34 cellular contexts compared by ENCODE assay signal in the genomic region with DNA sequence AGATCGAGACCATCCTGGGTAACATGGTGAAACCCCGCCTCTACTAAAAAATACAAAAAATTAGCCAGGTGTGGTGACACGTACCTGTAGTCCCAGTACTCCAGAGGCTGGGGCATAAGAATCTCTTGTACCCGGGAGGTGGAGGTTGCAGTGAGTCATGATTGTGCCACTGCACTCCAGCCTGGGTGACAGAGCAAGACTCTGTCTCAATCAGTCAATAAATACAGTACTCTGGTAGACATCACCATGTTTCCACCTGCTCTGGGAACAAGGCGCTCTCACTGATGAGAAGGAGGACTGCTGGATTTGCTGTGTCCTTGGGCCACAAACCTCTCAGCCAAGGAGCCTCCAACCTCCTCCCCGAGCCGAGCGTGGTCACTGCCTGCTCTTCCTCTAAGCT.
"Had no signal": no experiment of that assay in that cellular context is flagged by ENCODE, and none has a peak within 500 bp of the region (broad histone marks: within the 10 kb centered on the region; RNA-seq: fewer than 3 reads in every experiment).

No MANE protein-coding gene starts in this region.

- H3K4me3 Mint-ChIP-seq: activated B cell treated with CpG ODN at 0.5 μM for 24 hours; activated CD8-positive, alpha-beta T cell treated with anti-CD3 and anti-CD28 coated beads for 36 hours; activated naive CD4-positive, alpha-beta T cell treated with anti-CD3 and anti-CD28 coated beads for 36 hours; activated naive CD4-positive, alpha-beta T cell treated with anti-CD3 and anti-CD28 coated beads, Interleukin-2, amount 50 U/mL, for 24 hours; activated naive CD8-positive, alpha-beta T cell treated with anti-CD3 and anti-CD28 coated beads for 36 hours; activated naive CD8-positive, alpha-beta T cell treated with anti-CD3 and anti-CD28 coated beads, Interleukin-2, amount 50 U/mL, for 24 hours; activated T-cell treated with anti-CD3 and anti-CD28 coated beads, Interleukin-2, amount 50 U/mL, for 4 hours; activated T-helper 1 cell treated with anti-CD3 and anti-CD28 coated beads, Interleukin-12 subunit alpha, Interleukin-12 subunit beta, Interleukin-2, Interleukin-4 antibody, amounts not matched to agents 30 ng/mL and 10 ng/mL and 1 ng/mL, durations not matched to agents 14 hours and 24 hours and 36 hours; effector memory CD8-positive, alpha-beta T cell; T-helper 17 cell; T-helper 2 cell treated with Interferon-gamma antibody and Interleukin-4, amounts not matched to agents 5 μg/mL and 100 μg/mL, for 36 hours had no signal

- H3K36me3 Mint-ChIP-seq: activated naive CD4-positive, alpha-beta T cell treated with anti-CD3 and anti-CD28 coated beads, Interleukin-2, amount 50 U/mL, for 24 hours; activated naive CD8-positive, alpha-beta T cell treated with anti-CD3 and anti-CD28 coated beads for 36 hours had no signal

- H3K9me3 Mint-ChIP-seq: activated B cell treated with CpG ODN at 0.5 μM for 24 hours; activated CD8-positive, alpha-beta T cell treated with anti-CD3 and anti-CD28 coated beads for 36 hours; activated naive CD4-positive, alpha-beta T cell treated with anti-CD3 and anti-CD28 coated beads for 36 hours; activated naive CD4-positive, alpha-beta T cell treated with anti-CD3 and anti-CD28 coated beads, Interleukin-2, amount 50 U/mL, for 24 hours; activated naive CD8-positive, alpha-beta T cell treated with anti-CD3 and anti-CD28 coated beads for 36 hours; activated naive CD8-positive, alpha-beta T cell treated with anti-CD3 and anti-CD28 coated beads, Interleukin-2, amount 50 U/mL, for 24 hours; activated T-cell treated with anti-CD3 and anti-CD28 coated beads, Interleukin-2, amount 50 U/mL, for 4 hours; activated T-helper 1 cell treated with anti-CD3 and anti-CD28 coated beads, Interleukin-12 subunit alpha, Interleukin-12 subunit beta, Interleukin-2, Interleukin-4 antibody, amounts not matched to agents 30 ng/mL and 10 ng/mL and 1 ng/mL, durations not matched to agents 14 hours and 24 hours and 36 hours; activated T-helper 2 cell treated with anti-CD3 and anti-CD28 coated beads, Interferon-gamma antibody, Interleukin-2, Interleukin-4, amounts not matched to agents 10 μg/mL and 5 μg/mL and 100 μg/mL, durations not matched to agents 14 hours and 24 hours and 36 hours; effector memory CD8-positive, alpha-beta T cell; T-helper 2 cell treated with Interferon-gamma antibody and Interleukin-4, amounts not matched to agents 5 μg/mL and 100 μg/mL, for 36 hours had no signal

- H3K27me3 ChIP-seq: adrenal gland, body of pancreas, esophagus squamous epithelium, gastroesophageal sphincter had no signal

- H3K27ac Mint-ChIP-seq: activated B cell treated with CpG ODN at 0.5 μM for 24 hours; activated CD8-positive, alpha-beta T cell treated with anti-CD3 and anti-CD28 coated beads for 36 hours; activated naive CD4-positive, alpha-beta T cell treated with anti-CD3 and anti-CD28 coated beads for 36 hours; activated naive CD4-positive, alpha-beta T cell treated with anti-CD3 and anti-CD28 coated beads, Interleukin-2, amount 50 U/mL, for 24 hours; activated naive CD8-positive, alpha-beta T cell treated with anti-CD3 and anti-CD28 coated beads for 36 hours; activated naive CD8-positive, alpha-beta T cell treated with anti-CD3 and anti-CD28 coated beads, Interleukin-2, amount 50 U/mL, for 24 hours; activated T-helper 1 cell treated with anti-CD3 and anti-CD28 coated beads, Interleukin-12 subunit alpha, Interleukin-12 subunit beta, Interleukin-2, Interleukin-4 antibody, amounts not matched to agents 30 ng/mL and 10 ng/mL and 1 ng/mL, durations not matched to agents 14 hours and 24 hours and 36 hours; activated T-helper 2 cell treated with anti-CD3 and anti-CD28 coated beads, Interferon-gamma antibody, Interleukin-2, Interleukin-4, amounts not matched to agents 10 μg/mL and 5 μg/mL and 100 μg/mL, durations not matched to agents 14 hours and 24 hours and 36 hours; effector memory CD8-positive, alpha-beta T cell; T-helper 17 cell; T-helper 2 cell treated with Interferon-gamma antibody and Interleukin-4, amounts not matched to agents 5 μg/mL and 100 μg/mL, for 36 hours had no signal

- DNase-seq: activated B cell treated with CpG ODN at 0.5 μM for 24 hours; activated CD4-positive, alpha-beta T cell treated with anti-CD3 and anti-CD28 coated beads for 48 hours; activated CD4-positive, alpha-beta T cell treated with anti-CD3 and anti-CD28 coated beads, Interleukin-2, amount 50 U/mL, for 1 hour; activated CD4-positive, alpha-beta T cell treated with anti-CD3 and anti-CD28 coated beads, Interleukin-2, amount 50 U/mL, for 48 hours; activated CD8-positive, alpha-beta memory T cell treated with anti-CD3 and anti-CD28 coated beads for 24 hours; activated CD8-positive, alpha-beta T cell treated with anti-CD3 and anti-CD28 coated beads for 36 hours; activated effector memory CD4-positive, alpha-beta T cell treated with anti-CD3 and anti-CD28 coated beads, Interleukin-2, amount 50 U/mL, for 16 hours; activated naive CD4-positive, alpha-beta T cell treated with anti-CD3 and anti-CD28 coated beads for 36 hours; activated naive CD8-positive, alpha-beta T cell treated with anti-CD3 and anti-CD28 coated beads for 36 hours; activated naive CD8-positive, alpha-beta T cell treated with anti-CD3 and anti-CD28 coated beads, Interleukin-2, amount 50 U/mL, for 24 hours; activated T-cell treated with anti-CD3 and anti-CD28 coated beads, Interleukin-2, amount 50 U/mL, for 4 hours; adrenal gland; amygdala; aorta; body of pancreas; caudate nucleus; cortex of kidney; dermis blood vessel endothelial cell; effector CD4-positive, alpha-beta T cell; effector memory CD8-positive, alpha-beta T cell; erythroblast; esophagus squamous epithelium; foreskin melanocyte; T-helper 1 cell; T-helper 17 cell; T1000; WERI-Rb-1 had no signal

- H3K36me3 ChIP-seq: adrenal gland, esophagus squamous epithelium, gastroesophageal sphincter, WERI-Rb-1 had no signal

- H3K27ac ChIP-seq: adrenal gland, body of pancreas, esophagus squamous epithelium, gastroesophageal sphincter, WERI-Rb-1 had no signal

- H3K4me1 Mint-ChIP-seq: activated B cell treated with CpG ODN at 0.5 μM for 24 hours; activated naive CD4-positive, alpha-beta T cell treated with anti-CD3 and anti-CD28 coated beads, Interleukin-2, amount 50 U/mL, for 24 hours; activated naive CD8-positive, alpha-beta T cell treated with anti-CD3 and anti-CD28 coated beads for 36 hours; activated naive CD8-positive, alpha-beta T cell treated with anti-CD3 and anti-CD28 coated beads, Interleukin-2, amount 50 U/mL, for 24 hours; T-helper 17 cell had no signal

- ATAC-seq: activated CD4-positive, CD25-positive, alpha-beta regulatory T cell treated with anti-CD3 and anti-CD28 coated beads, Interleukin-2, amount 50 U/mL, for 24 hours; activated CD8-positive, alpha-beta T cell treated with anti-CD3 and anti-CD28 coated beads for 36 hours; activated naive CD8-positive, alpha-beta T cell treated with anti-CD3 and anti-CD28 coated beads, Interleukin-2, amount 50 U/mL, for 24 hours; activated T-cell treated with anti-CD3 and anti-CD28 coated beads, Interleukin-2, amount 50 U/mL, for 4 hours; body of pancreas; effector memory CD8-positive, alpha-beta T cell; gastroesophageal sphincter; T-helper 17 cell had no signal

- FAIRE-seq: colon had no signal

- H3K9me3 ChIP-seq: adrenal gland, body of pancreas, esophagus squamous epithelium, gastroesophageal sphincter had no signal

- H3K4me1 ChIP-seq: adrenal gland, body of pancreas, esophagus squamous epithelium, gastroesophageal sphincter had no signal

- H3K4me3 ChIP-seq: adrenal gland, body of pancreas, esophagus squamous epithelium, gastroesophageal sphincter had no signal
